In genomic region chr12:6632026-6632978, GRCh38 we compare ENCODE assay signal across 8 cellular contexts. TPM values are rescaled to one million over a fixed set of nuclear protein-coding genes. Genes with fewer than 3 reads are reported as not detected.
DNase-seq lines count a peak whose midpoint lies in the region; ATAC-seq, FAIRE-seq and TF ChIP-seq lines count a peak whose summit lies in the region.

No MANE protein-coding gene starts in this region.

- H3K36me3 ChIP-seq in A673 (ENCODE audit: insufficient read depth, low read length, poor library complexity, severe bottlenecking) = no peaks in the 10 kb centered on the region
- no peaks in the 10 kb centered on the region for H3K36me3 ChIP-seq in body of pancreas (replicated peaks in 1 of 2; ENCODE audit: insufficient read depth in 1 of 2, low read depth in 2 of 2)

- peaks cover 15% of the 10 kb centered on the region for H3K4me1 ChIP-seq in A673 (ENCODE audit: insufficient read depth, low read length, poor library complexity, severe bottlenecking)
- no peaks in the 10 kb centered on the region for H3K4me1 ChIP-seq in body of pancreas

- H3K9me3 ChIP-seq in A673 (ENCODE audit: low read depth, low read length, poor library complexity, severe bottlenecking) = no peaks in the 10 kb centered on the region
- H3K9me3 ChIP-seq in body of pancreas = no peaks in the 10 kb centered on the region

- no peak overlapping the region for H3K4me3 ChIP-seq in A673 (ENCODE audit: low read depth, low read length, poor library complexity, severe bottlenecking)
- no peak overlapping the region for H3K4me3 ChIP-seq in body of pancreas

- intact Hi-C loops in A673 (cut with micrococcal nuclease; ENCODE audit: unreplicated experiment) = no loop called here
- intact Hi-C loops in body of pancreas (cut with DNase I) = no loop called here

- no TSS peak for BruUV-seq in A673 (replicated peaks; lab: Mats Ljungman, UMichigan)

- DNase-seq in A673 (ENCODE audit: low spot score) (peak; percentile 54), GM18507 (ENCODE audit: extremely low spot score, insufficient read length, low read depth) (no peak), body of pancreas (peak in 1 of 4 donors; percentile 43), DMS79 treated with DMSO at 0.1 percent for 48 hours (lab: John Stamatoyannopoulos, UW) (no peak), NCI-H526 (lab: John Stamatoyannopoulos, UW) (no peak)
- peak in 9 of 10 donors; percentile 43 to 77 (median 58) for DNase-seq in naive thymus-derived CD8-positive, alpha-beta T cell

- H3K27ac ChIP-seq in A673 (ENCODE audit: low read depth, low read length, poor library complexity, severe bottlenecking) (no peak overlapping the region), body of pancreas (no peak overlapping the region)

- peak; percentile 95 for FAIRE-seq in GM18507 (lab: Jason Lieb, UNC)

- H3K4me1 Mint-ChIP-seq in naive thymus-derived CD8-positive, alpha-beta T cell = peaks cover 33 to 84% (median 73%) of the 10 kb centered on the region in 4 donors

- TF ChIP-seq POLR2A in Raji (IDR thresholded peaks at IDR 0.05; ENCODE audit: insufficient read depth, low read depth, low read length) (peak; percentile 65), body of pancreas (IDR thresholded peaks at IDR 0.05) (peak in 1 of 3 donors; percentile 16)

- H3K27me3 ChIP-seq in A673 (replicated peaks; ENCODE audit: insufficient read depth, low read depth, low read length, poor library complexity) (no peaks in the 10 kb centered on the region), body of pancreas (no peaks in the 10 kb centered on the region)

- 51 to 59% methylated on average over 21 of the region's 21 CpGs for WGBS in body of pancreas, 2 donors

- CTCF ChIA-PET in A673 (lab: Charles Lee) = no interaction called here

- H3K27ac Mint-ChIP-seq in naive thymus-derived CD8-positive, alpha-beta T cell = peak overlapping the region; percentile 93 to 100 (median 98)

- POLR2A ChIA-PET in A673 (lab: Charles Lee; ENCODE audit: low non-redundant PET) = no interaction called here
- POLR2A ChIA-PET in naive thymus-derived CD8-positive, alpha-beta T cell (lab: Charles Lee) = interaction anchor here (0.7 to 4.9 kb wide), 22 partner anchors 12 to 326 kb away, joined by 3 to 32 read pairs (median 4); partner anchors contain the start of genes ACRBP, C12orf57, COPS7A and NOP2

- H3K4me3 Mint-ChIP-seq in naive thymus-derived CD8-positive, alpha-beta T cell = peak overlapping the region; percentile 85 to 95 (median 90)

- H3K36me3 Mint-ChIP-seq in naive thymus-derived CD8-positive, alpha-beta T cell = no peaks in the 10 kb centered on the region

- no peaks in the 10 kb centered on the region for H3K27me3 Mint-ChIP-seq in naive thymus-derived CD8-positive, alpha-beta T cell

- ATAC-seq in HG03045 (IDR thresholded peaks at IDR 0.05; ENCODE audit: unreplicated experiment) (peak; percentile 48), body of pancreas (peak; percentile 16)
- ATAC-seq in naive thymus-derived CD8-positive, alpha-beta T cell = peak; percentile 65 to 72

- no peak for TF ChIP-seq CTCF in A673 (conservative IDR thresholded peaks at IDR 0.05; ENCODE audit: low read depth, low read length)
- no peak for TF ChIP-seq CTCF in body of pancreas (IDR thresholded peaks at IDR 0.05)

- H3K9me3 Mint-ChIP-seq in naive thymus-derived CD8-positive, alpha-beta T cell = no peaks in the 10 kb centered on the region

RNA-seq across cellular contexts. Expression of gene LPAR5, which starts 3.5 kb away (rescaled TPM):
- total RNA-seq in A673 (2021) (0.15 and 0.17 TPM in 2 replicates), body of pancreas (1 to 10 TPM in 1 of 2 donors, under 1 TPM in 1; 0.66 to 3.6 TPM)
- total RNA-seq in naive thymus-derived CD8-positive, alpha-beta T cell = 10 to 100 TPM; 16.6 to 18.9 TPM
- polyA plus RNA-seq in naive thymus-derived CD8-positive, alpha-beta T cell = 10 to 100 TPM in 2 of 3 donors, 1 to 10 TPM in 1; 7.9 to 14.2 (median 12.2) TPM

RNA-seq across cellular contexts. Expression of gene ACRBP, which starts 14.9 kb away (rescaled TPM):
- total RNA-seq in A673 (2021) (3.0 and 3.6 TPM in 2 replicates), body of pancreas (1 to 10 TPM in 1 of 2 donors, under 1 TPM in 1; 0.78 to 5.9 TPM)
- total RNA-seq in naive thymus-derived CD8-positive, alpha-beta T cell = 10 to 100 TPM; 13.8 to 14.3 TPM
- polyA plus RNA-seq in naive thymus-derived CD8-positive, alpha-beta T cell = under 1 TPM in 2 of 3 donors, not detected in 1; 0.43 to 0.50 TPM

RNA-seq across cellular contexts. Expression of gene CHD4, which starts 25.1 kb away (rescaled TPM):
- total RNA-seq in A673 (2021) = 281 and 296 TPM in 2 replicates
- 100 to 1,000 TPM; 114 to 122 TPM for total RNA-seq in body of pancreas
- total RNA-seq in naive thymus-derived CD8-positive, alpha-beta T cell = 100 to 1,000 TPM; 296 to 308 TPM
- polyA plus RNA-seq in naive thymus-derived CD8-positive, alpha-beta T cell = 10 to 100 TPM; 31.4 to 57.3 (median 56.9) TPM

RNA-seq across cellular contexts. Expression of gene ING4, which starts 30.6 kb away (rescaled TPM):
- total RNA-seq in A673 (2021) (21.4 and 25.5 TPM in 2 replicates), body of pancreas (10 to 100 TPM; 23.3 to 39.9 TPM)
- total RNA-seq in naive thymus-derived CD8-positive, alpha-beta T cell = 10 to 100 TPM; 81.2 to 90.6 TPM
- 10 to 100 TPM; 89.5 to 99.6 (median 90.6) TPM for polyA plus RNA-seq in naive thymus-derived CD8-positive, alpha-beta T cell

RNA-seq across cellular contexts. Expression of gene ZNF384, which starts 56.9 kb away (rescaled TPM):
- total RNA-seq in A673 (2021) = 88.8 and 92.5 TPM in 2 replicates
- total RNA-seq in body of pancreas = 10 to 100 TPM; 20.0 to 25.4 TPM
- 10 to 100 TPM; 90.5 to 94.8 TPM for total RNA-seq in naive thymus-derived CD8-positive, alpha-beta T cell
- polyA plus RNA-seq in naive thymus-derived CD8-positive, alpha-beta T cell = 10 to 100 TPM; 17.6 to 39.6 (median 26.3) TPM

Comparison
In these comparisons a context has a peak if more than half of its experiments do, and no peak if none do; other contexts are left out.
1. DNase-seq: peak in A673 (single experiment) and naive thymus-derived CD8-positive, alpha-beta T cell (9 of 10); none in GM18507 (single experiment), DMS79 treated with DMSO at 0.1 percent for 48 hours (single experiment) and NCI-H526 (0 of 2).
2. ATAC-seq: peak in every context shown above with its lines; median percentile 68 in naive thymus-derived CD8-positive, alpha-beta T cell; 48 in HG03045; 16 in body of pancreas.